Comparison of ENCODE assay signal across 29 cellular contexts in genomic region chr4:121758896-121759568, GRCh38. TPM values are rescaled to one million over a fixed set of nuclear protein-coding genes. Genes with fewer than 3 reads are reported as not detected.
DNase-seq lines count a peak whose midpoint lies in the region; ATAC-seq, FAIRE-seq and TF ChIP-seq lines count a peak whose summit lies in the region.
"Had no signal": no experiment of that assay in that cellular context is flagged by ENCODE, and none has a peak within 500 bp of the region (broad histone marks: within the 10 kb centered on the region; RNA-seq: fewer than 3 reads in every experiment).

No MANE protein-coding gene starts in this region.

- no peak overlapping the region for H3K27ac ChIP-seq in PC-3 (ENCODE audit: low read length)
- H3K27ac ChIP-seq in small intestine (ENCODE audit: low read depth in 1 of 2, low read length in 1 of 2) = no peak overlapping the region
- H3K27ac ChIP-seq: esophagus squamous epithelium, thoracic aorta, vagina had no signal

- no peaks in the 10 kb centered on the region for H4K20me1 ChIP-seq in PC-3 (ENCODE audit: low read length)

- peak; percentile 46 for FAIRE-seq in G401.6 (lab: Jason Lieb, UNC)
- peak; percentile 5 for FAIRE-seq in small intestine (lab: Jason Lieb, UNC)

- H3K27ac Mint-ChIP-seq in activated naive CD4-positive, alpha-beta T cell treated with anti-CD3 and anti-CD28 coated beads, Interleukin-2, amount 10 ng/mL, durations not matched to agents 7 days and 5 days = no peak overlapping the region
- H3K27ac Mint-ChIP-seq: CD8-positive, alpha-beta memory T cell; memory B cell; naive B cell; stimulated activated naive B cell treated with anti-CD40 and anti-IgM and Interleukin-4, amounts not matched to agents 10 μg/mL and 1 μg/mL and 100 μg/mL, for 72 hours had no signal

- WGBS in small intestine, 3 donors = 87 to 95% (median 94%) methylated on average over 2 of the region's 2 CpGs

- no peaks in the 10 kb centered on the region for H3F3A ChIP-seq in PC-3 (ENCODE audit: low read length, unreplicated experiment)

- no peaks in the 10 kb centered on the region for H3K79me2 ChIP-seq in PC-3 (ENCODE audit: low read length)

- intact Hi-C loops in PC-3 (cut with micrococcal nuclease) = no loop called here

- BruUV-seq in PC-3 (replicated peaks; lab: Mats Ljungman, UMichigan) = no TSS peak

- CTCF ChIA-PET in PC-3 (lab: Charles Lee) = no interaction called here
- CTCF ChIA-PET in activated naive CD4-positive, alpha-beta T cell treated with anti-CD3 and anti-CD28 coated beads, Interleukin-2, amount 10 ng/mL, durations not matched to agents 7 days and 5 days (lab: Charles Lee) = interaction anchor here (0.5 kb wide), 1 partner anchor 129 kb away, joined by 3 read pairs; no protein-coding TSS in a partner anchor

- H3K27me3 ChIP-seq in PC-3 (ENCODE audit: low read length) (no peaks in the 10 kb centered on the region), small intestine (ENCODE audit: control insufficient read depth in 2 of 2, insufficient read depth in 2 of 2, low read length in 2 of 2) (peaks cover 4 to 6% of the 10 kb centered on the region in 2 donors)
- H3K27me3 ChIP-seq: vagina had no signal

- POLR2A ChIA-PET in PC-3 (lab: Charles Lee; ENCODE audit: unreplicated experiment) = no interaction called here

- no peaks in the 10 kb centered on the region for H3K9me2 ChIP-seq in PC-3 (replicated peaks; ENCODE audit: low read length)
- H3K9me2 ChIP-seq: SK-N-SH had no signal

- no peaks in the 10 kb centered on the region for H3K36me3 Mint-ChIP-seq in activated naive CD4-positive, alpha-beta T cell treated with anti-CD3 and anti-CD28 coated beads, Interleukin-2, amount 10 ng/mL, durations not matched to agents 7 days and 5 days
- H3K36me3 Mint-ChIP-seq: CD8-positive, alpha-beta memory T cell; memory B cell; naive B cell; stimulated activated naive B cell treated with anti-CD40 and anti-IgM and Interleukin-4, amounts not matched to agents 10 μg/mL and 1 μg/mL and 100 μg/mL, for 72 hours had no signal

- peaks cover 38% of the 10 kb centered on the region for H3K27me3 Mint-ChIP-seq in activated naive CD4-positive, alpha-beta T cell treated with anti-CD3 and anti-CD28 coated beads, Interleukin-2, amount 10 ng/mL, durations not matched to agents 7 days and 5 days

- ATAC-seq in PC-3 (no peak), HG02623 (IDR thresholded peaks at IDR 0.05; ENCODE audit: unreplicated experiment) (no peak)
- ATAC-seq: activated T-cell treated with anti-CD3 and anti-CD28 coated beads, Interleukin-2, amount 50 U/mL, for 4 hours; left cardiac atrium; stimulated activated naive B cell treated with anti-CD40 and anti-IgM and Interleukin-4, amounts not matched to agents 10 μg/mL and 1 μg/mL and 100 μg/mL, for 72 hours had no signal

- no peaks in the 10 kb centered on the region for H3K9me3 Mint-ChIP-seq in activated naive CD4-positive, alpha-beta T cell treated with anti-CD3 and anti-CD28 coated beads, Interleukin-2, amount 10 ng/mL, durations not matched to agents 7 days and 5 days
- H3K9me3 Mint-ChIP-seq: CD8-positive, alpha-beta memory T cell had no signal

- no peak overlapping the region for H3K4me3 ChIP-seq in PC-3 (ENCODE audit: low read length)
- H3K4me3 ChIP-seq in fibroblast of mammary gland (ENCODE audit: control insufficient read depth, low read depth, low read length) = no peak overlapping the region
- no peak overlapping the region for H3K4me3 ChIP-seq in small intestine (ENCODE audit: low read depth in 1 of 2, low read length in 2 of 2)
- H3K4me3 ChIP-seq: esophagus squamous epithelium, thoracic aorta, vagina had no signal

- H3K4me3 Mint-ChIP-seq in activated naive CD4-positive, alpha-beta T cell treated with anti-CD3 and anti-CD28 coated beads, Interleukin-2, amount 10 ng/mL, durations not matched to agents 7 days and 5 days = no peak overlapping the region
- H3K4me3 Mint-ChIP-seq: activated T-cell treated with anti-CD3 and anti-CD28 coated beads, Interleukin-2, amount 50 U/mL, for 4 hours; CD8-positive, alpha-beta memory T cell; memory B cell; naive B cell; stimulated activated naive B cell treated with anti-CD40 and anti-IgM and Interleukin-4, amounts not matched to agents 10 μg/mL and 1 μg/mL and 100 μg/mL, for 72 hours had no signal

- peaks cover 3% of the 10 kb centered on the region for H3K4me1 Mint-ChIP-seq in activated naive CD4-positive, alpha-beta T cell treated with anti-CD3 and anti-CD28 coated beads, Interleukin-2, amount 10 ng/mL, durations not matched to agents 7 days and 5 days
- H3K4me1 Mint-ChIP-seq: memory B cell had no signal

- DNase-seq in PC-3 (peak; percentile 32), fibroblast of mammary gland (ENCODE audit: low read depth) (peak; percentile 64), small intestine (no peak), NCI-H2227 treated with DMSO at 0.1 percent for 48 hours (lab: John Stamatoyannopoulos, UW) (no peak)
- no peak for DNase-seq in activated naive CD4-positive, alpha-beta T cell treated with anti-CD3 and anti-CD28 coated beads, Interleukin-2, amount 10 ng/mL, durations not matched to agents 7 days and 5 days
- DNase-seq: activated CD4-positive, alpha-beta T cell treated with anti-CD3 and anti-CD28 coated beads for 48 hours; activated T-cell treated with anti-CD3 and anti-CD28 coated beads, Interleukin-2, amount 50 U/mL, for 4 hours; AML-193; amniotic stem cell; CD8-positive, alpha-beta memory T cell; cortex of kidney; esophagus squamous epithelium; H7; left cardiac atrium; naive B cell; NCI-H1092; NCI-H2029; NCI-H226; NCI-H774; occipital lobe; SK-N-SH; stimulated activated CD4-positive, alpha-beta T cell treated with anti-CD3 and anti-CD28 coated beads, Interleukin-4, amount 100 ng/mL, for 24 hours; stimulated activated naive B cell treated with anti-CD40 and anti-IgM and Interleukin-4, amounts not matched to agents 10 μg/mL and 1 μg/mL and 100 μg/mL, for 72 hours; T-helper 2 cell had no signal

- H3K4me2 ChIP-seq in PC-3 (ENCODE audit: low read length) = no peak overlapping the region
- H3K4me2 ChIP-seq: SK-N-SH had no signal

- H3K9ac ChIP-seq in PC-3 (ENCODE audit: low read length) = no peak overlapping the region
- H3K9ac ChIP-seq: SK-N-SH had no signal

- no peak overlapping the region for H2AFZ ChIP-seq in PC-3 (ENCODE audit: low read length)

- H3K9me3 ChIP-seq in PC-3 (ENCODE audit: low read length) (no peaks in the 10 kb centered on the region), small intestine (ENCODE audit: control insufficient read depth, low read depth) (no peaks in the 10 kb centered on the region)
- H3K9me3 ChIP-seq: esophagus squamous epithelium, SK-N-SH, thoracic aorta, vagina had no signal

- H3K4me1 ChIP-seq in PC-3 (ENCODE audit: insufficient read depth, low read length) = no peaks in the 10 kb centered on the region
- H3K4me1 ChIP-seq in small intestine (ENCODE audit: control insufficient read depth in 2 of 2, insufficient read depth in 1 of 2, low read depth in 1 of 2, low read length in 1 of 2) = no peaks in the 10 kb centered on the region
- H3K4me1 ChIP-seq: esophagus squamous epithelium, vagina had no signal

- no peak for TF ChIP-seq CTCF in PC-3 (conservative IDR thresholded peaks at IDR 0.05; ENCODE audit: low read depth, low read length)
- no peak for TF ChIP-seq CTCF in fibroblast of mammary gland (conservative IDR thresholded peaks at IDR 0.05; ENCODE audit: control insufficient read depth, insufficient read depth, low read depth, low read length)

- H3K36me3 ChIP-seq in PC-3 (ENCODE audit: low read depth, low read length) = no peaks in the 10 kb centered on the region
- no peaks in the 10 kb centered on the region for H3K36me3 ChIP-seq in small intestine (ENCODE audit: control insufficient read depth in 2 of 2, insufficient read depth in 2 of 2, low read length in 2 of 2)
- H3K36me3 ChIP-seq: esophagus squamous epithelium, thoracic aorta, vagina had no signal

RNA-seq across cellular contexts. Expression of gene SMIM43, which starts 5.9 kb away (rescaled TPM):
- total RNA-seq in PC-3 (2014; rRNA removed) = not detected in 2 replicates
- polyA plus RNA-seq in small intestine = under 1 TPM in 1 of 3 donors, not detected in 2; 0.19 TPM
- total RNA-seq: activated T-cell treated with anti-CD3 and anti-CD28 coated beads, Interleukin-2, amount 50 U/mL, for 4 hours; H7; left cardiac atrium; thoracic aorta; vagina had no signal

RNA-seq across cellular contexts. Expression of gene EXOSC9, which starts 42.1 kb away (rescaled TPM):
- 19.0 and 23.4 TPM in 2 replicates for total RNA-seq in PC-3 (2014; rRNA removed)
- polyA plus RNA-seq in small intestine = 10 to 100 TPM in 2 of 3 donors, 1 to 10 TPM in 1; 9.8 to 20.7 (median 13.5) TPM

Comparison
In these comparisons a context has a peak if more than half of its experiments do, and no peak if none do; other contexts are left out.
1. DNase-seq: peak in PC-3 (single experiment) and fibroblast of mammary gland (single experiment); none in small intestine (single experiment), activated naive CD4-positive, alpha-beta T cell treated with anti-CD3 and anti-CD28 coated beads, Interleukin-2, amount 10 ng/mL, durations not matched to agents 7 days and 5 days (single experiment) and NCI-H2227 treated with DMSO at 0.1 percent for 48 hours (single experiment).